ENCODE assay signal across 10 cellular contexts in the genomic region with DNA sequence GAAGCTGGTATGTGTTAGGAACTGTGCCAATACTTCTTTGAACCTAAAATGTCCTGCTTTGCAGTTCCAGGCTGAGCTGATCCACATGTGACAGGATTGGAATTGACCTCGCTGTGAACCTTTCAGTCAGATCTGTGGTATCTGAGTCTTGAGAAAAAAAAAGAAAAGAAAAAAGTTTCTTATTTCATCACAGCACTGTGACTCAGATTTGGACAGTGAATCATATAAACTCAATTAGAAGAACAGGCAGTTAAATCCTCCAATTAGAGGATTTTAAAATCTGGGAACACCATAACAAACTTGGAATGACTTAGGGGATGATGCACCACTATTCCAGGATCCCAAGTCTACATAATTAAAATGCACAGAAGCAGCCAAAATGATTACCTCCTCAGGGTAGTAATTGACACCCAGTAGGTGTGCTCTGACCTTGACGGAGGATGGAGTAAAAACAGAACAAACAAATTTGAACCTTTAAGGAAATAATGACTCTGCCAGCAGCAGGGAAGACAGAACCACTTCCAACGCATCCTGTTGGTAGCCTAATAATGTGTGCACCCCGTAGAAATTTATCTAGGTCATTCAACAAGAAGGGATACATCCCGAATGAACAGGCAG. TPM values are rescaled to one million over a fixed set of nuclear protein-coding genes. Genes with fewer than 3 reads are reported as not detected.
A peak's percentile ranks its signal among the peaks of the same experiment; 100 is the strongest.
DNase-seq lines count a peak whose midpoint lies in the region; ATAC-seq, FAIRE-seq and TF ChIP-seq lines count a peak whose summit lies in the region.
"Had no signal": no experiment of that assay in that cellular context is flagged by ENCODE, and none has a peak within 500 bp of the region (broad histone marks: within the 10 kb centered on the region; RNA-seq: fewer than 3 reads in every experiment).

No MANE protein-coding gene starts in this region.

- H3K4me3 ChIP-seq in right atrium auricular region (no peak overlapping the region), adrenal gland (no peak overlapping the region), WERI-Rb-1 (ENCODE audit: low read depth, low read length) (no peak overlapping the region)

- no peak overlapping the region for H3K4me3 Mint-ChIP-seq in CD14-positive monocyte
- H3K4me3 Mint-ChIP-seq: CD8-positive, alpha-beta T cell had no signal

- ATAC-seq in Right ventricle myocardium inferior (peak; percentile 60), left cardiac atrium (peak; percentile 53 to 94)
- ATAC-seq: CD8-positive, alpha-beta T cell had no signal

- H3K27ac Mint-ChIP-seq in CD14-positive monocyte = no peak overlapping the region
- H3K27ac Mint-ChIP-seq: CD8-positive, alpha-beta T cell had no signal

- no peak for FAIRE-seq in urothelium cell line (lab: Jason Lieb, UNC)

- H3K4me1 ChIP-seq in right atrium auricular region (no peaks in the 10 kb centered on the region), adrenal gland (replicated peaks in 1 of 2) (peaks cover 10 to 12% of the 10 kb centered on the region in 2 donors)

- no peaks in the 10 kb centered on the region for H3K36me3 Mint-ChIP-seq in CD14-positive monocyte
- H3K36me3 Mint-ChIP-seq: CD8-positive, alpha-beta T cell had no signal

- H3K4me1 Mint-ChIP-seq in CD14-positive monocyte = no peaks in the 10 kb centered on the region

- H3K27me3 Mint-ChIP-seq in CD14-positive monocyte (ENCODE audit: low read depth in 3 of 3) = peaks cover 2 to 4% (median 2%) of the 10 kb centered on the region in 3 donors

- intact Hi-C loops in Right ventricle myocardium inferior (cut with DNase I) = no loop called here
- intact Hi-C loops in adrenal gland (cut with DNase I) = no loop called here
- intact Hi-C loops in left cardiac atrium (cut with DNase I) = no loop called here
- intact Hi-C loops in CD14-positive monocyte (cut with micrococcal nuclease) = no loop called here

- H3K36me3 ChIP-seq in right atrium auricular region (no peaks in the 10 kb centered on the region), adrenal gland (replicated peaks in 1 of 2) (no peaks in the 10 kb centered on the region), WERI-Rb-1 (no peaks in the 10 kb centered on the region)

- H3K9me3 ChIP-seq in right atrium auricular region = no peaks in the 10 kb centered on the region
- no peaks in the 10 kb centered on the region for H3K9me3 ChIP-seq in adrenal gland (replicated peaks in 1 of 3)
- no peaks in the 10 kb centered on the region for H3K9me3 ChIP-seq in WERI-Rb-1 (ENCODE audit: severe bottlenecking)

- WGBS in adrenal gland, 4 donors = 28 to 46% (median 37%) methylated on average over 5 of the region's 5 CpGs

- DNase-seq in Right ventricle myocardium inferior (ENCODE audit: missing footprints) = no peak
- DNase-seq in right atrium auricular region (ENCODE audit: low spot score) = no peak
- DNase-seq in adrenal gland = peak; percentile 39 to 87 (median 74)
- DNase-seq in left cardiac atrium = no peak
- DNase-seq in urothelium cell line (ENCODE audit: low spot score) = peak; percentile 85
- DNase-seq in WERI-Rb-1 = no peak
- no peak for DNase-seq in NCI-H2196 treated with DMSO at 0.1 percent for 48 hours (lab: John Stamatoyannopoulos, UW; ENCODE audit: unreplicated experiment)
- DNase-seq in CD14-positive monocyte (ENCODE audit: low spot score) = no peak
- DNase-seq: CD8-positive, alpha-beta T cell; stimulated activated naive CD4-positive, alpha-beta T cell treated with Interleukin-2 at 50 U/mL for 16 hours had no signal

- peaks cover 0 to 3% (median under 1%) of the 10 kb centered on the region in 7 donors for H3K9me3 Mint-ChIP-seq in CD14-positive monocyte
- H3K9me3 Mint-ChIP-seq: CD8-positive, alpha-beta T cell had no signal

- H3K27ac ChIP-seq in right atrium auricular region = no peak overlapping the region
- H3K27ac ChIP-seq in adrenal gland = peak overlapping the region in 4 of 5 donors; percentile 20 to 67 (median 49)
- no peak overlapping the region for H3K27ac ChIP-seq in WERI-Rb-1

- TF ChIP-seq CTCF in right atrium auricular region (IDR thresholded peaks at IDR 0.05) (no peak), adrenal gland (IDR thresholded peaks at IDR 0.05) (no peak), WERI-Rb-1 (IDR thresholded peaks at IDR 0.05; ENCODE audit: low read depth, low read length) (no peak), CD14-positive monocyte (IDR thresholded peaks at IDR 0.05) (no peak)

- H3K27me3 ChIP-seq in right atrium auricular region (no peaks in the 10 kb centered on the region), adrenal gland (no peaks in the 10 kb centered on the region), WERI-Rb-1 (ENCODE audit: insufficient read depth, low read depth, severe bottlenecking) (no peaks in the 10 kb centered on the region)

- no peak for TF ChIP-seq POLR2A in adrenal gland (IDR thresholded peaks at IDR 0.05)

RNA-seq across cellular contexts. Expression of gene RAI14, which starts 57.8 kb away (rescaled TPM):
- 6.7 TPM for total RNA-seq in Right ventricle myocardium inferior
- total RNA-seq in right atrium auricular region = 10 to 100 TPM; 14.0 to 21.3 TPM
- 100 to 1,000 TPM in 1 of 8 donors, 10 to 100 TPM in 7; 12.5 to 158 (median 33.8) TPM for total RNA-seq in adrenal gland
- 10 to 100 TPM in 2 of 3 donors, 1 to 10 TPM in 1; 9.1 to 26.1 (median 13.5) TPM for polyA plus RNA-seq in adrenal gland
- total RNA-seq in left cardiac atrium = 10 to 100 TPM; 14.2 to 26.3 TPM
- not detected for polyA plus RNA-seq in CD14-positive monocyte
- total RNA-seq: CD8-positive, alpha-beta T cell had no signal

Comparison
In these comparisons a context has a peak if more than half of its experiments do, and no peak if none do; other contexts are left out.
1. DNase-seq: peak in adrenal gland (7 of 7) and urothelium cell line (single experiment); none in Right ventricle myocardium inferior (single experiment), right atrium auricular region (single experiment), left cardiac atrium (single experiment), WERI-Rb-1 (single experiment), NCI-H2196 treated with DMSO at 0.1 percent for 48 hours (single experiment) and CD14-positive monocyte (single experiment).
2. H3K27ac ChIP-seq: peak in adrenal gland (4 of 5); none in right atrium auricular region (0 of 2) and WERI-Rb-1 (single experiment).